In genomic region chr16:68389006-68389405, GRCh38 we compare ENCODE assay signal across 2 cellular contexts.
TF ChIP-seq lines count a peak whose summit lies in the region.

No MANE protein-coding gene starts in this region.

TF ChIP-seq in GM23338, 12 proteins besides CTCF, POLR2A, EP300 and RAD21:
- no peak for TF ChIP-seq ETS1 (IDR thresholded peaks at IDR 0.05)
TF ChIP-seq in GM23338: peak in this region for 0.

TF ChIP-seq in H1, 55 proteins besides CTCF, POLR2A, EP300 and RAD21:
- TF ChIP-seq EZH2 (IDR thresholded peaks at IDR 0.05; ENCODE audit: low read depth, low read length, severe bottlenecking) (no peak), POU5F1 (IDR thresholded peaks at IDR 0.05; ENCODE audit: low read depth, low read length) (no peak), SIRT6 (IDR thresholded peaks at IDR 0.05; ENCODE audit: low read length) (no peak)
